In the genomic region with DNA sequence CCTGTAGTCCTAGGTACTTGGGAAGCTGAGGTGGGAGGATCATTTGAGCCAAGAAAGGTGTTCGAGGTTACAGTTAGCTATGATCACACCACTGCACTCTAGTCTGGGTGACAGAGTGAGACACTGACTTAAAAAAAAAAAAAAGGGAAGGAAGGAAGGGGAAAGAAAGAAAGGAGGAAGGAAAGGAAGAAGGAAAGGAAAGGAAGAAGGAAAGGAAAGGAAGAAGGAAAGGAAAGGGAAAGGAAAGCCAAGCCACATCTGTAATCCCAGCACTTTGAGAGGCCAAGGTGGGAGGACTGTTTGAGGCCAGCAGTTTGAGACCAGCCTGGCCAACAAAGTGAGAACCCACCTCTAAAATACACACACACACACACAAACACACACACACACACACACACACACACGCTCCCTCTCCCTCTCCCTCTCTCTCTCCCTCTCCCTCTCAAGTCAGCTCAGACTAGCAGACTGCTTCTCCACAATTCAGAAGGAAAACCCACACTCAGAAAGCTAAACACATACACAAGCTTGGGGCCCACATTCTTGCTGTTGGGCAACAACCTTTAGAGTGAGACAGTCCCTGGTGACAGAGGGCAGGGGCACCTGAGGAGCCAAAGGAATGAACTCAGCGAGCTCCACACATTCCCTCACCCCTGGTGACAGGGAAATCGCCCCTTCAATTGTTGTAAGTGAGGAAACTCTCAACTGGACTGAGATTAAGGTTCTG, we compare ENCODE assay signal across 20 cellular contexts. TPM values are rescaled to one million over a fixed set of nuclear protein-coding genes. Genes with fewer than 3 reads are reported as not detected.
DNase-seq lines count a peak whose midpoint lies in the region; ATAC-seq and TF ChIP-seq lines count a peak whose summit lies in the region.
"Had no signal": no experiment of that assay in that cellular context is flagged by ENCODE, and none has a peak within 500 bp of the region (broad histone marks: within the 10 kb centered on the region; RNA-seq: fewer than 3 reads in every experiment).

No MANE protein-coding gene starts in this region.

- H3F3A ChIP-seq in OCI-LY1 (ENCODE audit: insufficient read depth, low read length), result no peaks in the 10 kb centered on the region
- H3F3A ChIP-seq in SK-N-SH (replicated peaks; ENCODE audit: insufficient read depth), result no peaks in the 10 kb centered on the region

- TF ChIP-seq CTCF in OCI-LY1 (IDR thresholded peaks at IDR 0.05; ENCODE audit: low read length) (no peak), endothelial cell (IDR thresholded peaks at IDR 0.05; ENCODE audit: unreplicated experiment) (no peak), SK-N-SH (IDR thresholded peaks at IDR 0.05) (no peak)

- H3K27me3 ChIP-seq in OCI-LY1 (ENCODE audit: insufficient read depth, low read length), result no peaks in the 10 kb centered on the region
- no peaks in the 10 kb centered on the region for H3K27me3 ChIP-seq in SK-N-SH (ENCODE audit: insufficient read depth)
- H3K27me3 ChIP-seq: esophagus squamous epithelium, heart left ventricle, upper lobe of right lung had no signal

- H3K4me1 ChIP-seq in OCI-LY1 (ENCODE audit: insufficient read depth, low read length, severe bottlenecking) (peaks cover 28% of the 10 kb centered on the region), SK-N-SH (ENCODE audit: control insufficient read depth in 1 of 2, insufficient read depth in 2 of 2, low read depth in 1 of 2, low read length in 1 of 2) (peaks cover 0 to 7% of the 10 kb centered on the region in 2 experiments; a peak in 2 of 4 replicates)

- no peak for TF ChIP-seq RAD21 in SK-N-SH (IDR thresholded peaks at IDR 0.05; ENCODE audit: low read length)

- peak overlapping the region; percentile 54 for H3K27ac ChIP-seq in OCI-LY1 (ENCODE audit: low read depth, low read length, poor library complexity, severe bottlenecking)
- no peak overlapping the region for H3K27ac ChIP-seq in SK-N-SH (ENCODE audit: low read depth in 2 of 2, low read length in 1 of 2)
- H3K27ac ChIP-seq: esophagus squamous epithelium, heart left ventricle, upper lobe of right lung, VCaP had no signal

- H3K27ac Mint-ChIP-seq in activated T-cell treated with anti-CD3 and anti-CD28 coated beads, Interleukin-2, amount 50 U/mL, for 72 hours, result peak overlapping the region; percentile 88
- no peak overlapping the region for H3K27ac Mint-ChIP-seq in endothelial cell (ENCODE audit: unreplicated experiment)
- H3K27ac Mint-ChIP-seq in stimulated activated memory B cell treated with anti-CD40 and anti-IgM and Interleukin-4, amounts not matched to agents 10 μg/mL and 1 μg/mL and 100 μg/mL, for 72 hours, result peak overlapping the region; percentile 90
- H3K27ac Mint-ChIP-seq: dendritic cell treated with granulocyte-macrophage colony-stimulating factor and Interleukin-4, amounts not matched to agents 40 ng/mL and 50 ng/mL, for 4 days had no signal

- H3K9me3 ChIP-seq in OCI-LY1 (ENCODE audit: low read length), result peaks cover 16% of the 10 kb centered on the region; the same call in 1 of the 2 replicates
- no peaks in the 10 kb centered on the region for H3K9me3 ChIP-seq in SK-N-SH
- H3K9me3 ChIP-seq: esophagus squamous epithelium, heart left ventricle, upper lobe of right lung had no signal

- peak overlapping the region; percentile 31; the same call in 1 of the 2 replicates for H3K4me2 ChIP-seq in OCI-LY1 (ENCODE audit: low read length)
- no peak overlapping the region; the same call in 1 of the 2 replicates for H3K4me2 ChIP-seq in SK-N-SH

- H3K79me2 ChIP-seq in OCI-LY1 (ENCODE audit: insufficient read depth, low read length) (peaks cover 8% of the 10 kb centered on the region), SK-N-SH (ENCODE audit: insufficient read depth) (peaks cover 60% of the 10 kb centered on the region)

- CTCF ChIA-PET in SK-N-SH (lab: Yijun Ruan, JAX), result interaction anchor here (1.0 kb wide), 1 partner anchor 13 kb away, joined by 4 read pairs; no protein-coding TSS in a partner anchor

- no peaks in the 10 kb centered on the region; the same call in 1 of the 2 replicates for H3K36me3 ChIP-seq in OCI-LY1 (ENCODE audit: insufficient read depth, low read length)
- H3K36me3 ChIP-seq in SK-N-SH (replicated peaks in 1 of 2; ENCODE audit: control insufficient read depth in 1 of 2, insufficient read depth in 2 of 2, low read length in 1 of 2), result no peaks in the 10 kb centered on the region
- H3K36me3 ChIP-seq: esophagus squamous epithelium, heart left ventricle, upper lobe of right lung had no signal

- no peaks in the 10 kb centered on the region for H3K27me3 Mint-ChIP-seq in activated T-cell treated with anti-CD3 and anti-CD28 coated beads, Interleukin-2, amount 50 U/mL, for 72 hours (ENCODE audit: low read depth)
- H3K27me3 Mint-ChIP-seq in endothelial cell (ENCODE audit: unreplicated experiment), result peaks cover 6% of the 10 kb centered on the region
- no peaks in the 10 kb centered on the region for H3K27me3 Mint-ChIP-seq in stimulated activated memory B cell treated with anti-CD40 and anti-IgM and Interleukin-4, amounts not matched to agents 10 μg/mL and 1 μg/mL and 100 μg/mL, for 72 hours

- peak overlapping the region in 1 of 2 donors; percentile 41 for H3K4me3 Mint-ChIP-seq in activated T-cell treated with anti-CD3 and anti-CD28 coated beads, Interleukin-2, amount 50 U/mL, for 72 hours
- peak overlapping the region; percentile 77 for H3K4me3 Mint-ChIP-seq in endothelial cell (ENCODE audit: unreplicated experiment)
- peak overlapping the region; percentile 65 for H3K4me3 Mint-ChIP-seq in stimulated activated memory B cell treated with anti-CD40 and anti-IgM and Interleukin-4, amounts not matched to agents 10 μg/mL and 1 μg/mL and 100 μg/mL, for 72 hours
- H3K4me3 Mint-ChIP-seq: dendritic cell treated with granulocyte-macrophage colony-stimulating factor and Interleukin-4, amounts not matched to agents 40 ng/mL and 50 ng/mL, for 4 days had no signal

- WGBS in SK-N-SH (ENCODE audit: low lambda C conversion rate), result 80% methylated on average over 4 of the region's 4 CpGs

- no peaks in the 10 kb centered on the region for H3K9me3 Mint-ChIP-seq in activated T-cell treated with anti-CD3 and anti-CD28 coated beads, Interleukin-2, amount 50 U/mL, for 72 hours
- H3K9me3 Mint-ChIP-seq in endothelial cell (ENCODE audit: unreplicated experiment), result no peaks in the 10 kb centered on the region
- H3K9me3 Mint-ChIP-seq in stimulated activated memory B cell treated with anti-CD40 and anti-IgM and Interleukin-4, amounts not matched to agents 10 μg/mL and 1 μg/mL and 100 μg/mL, for 72 hours, result no peaks in the 10 kb centered on the region
- H3K9me3 Mint-ChIP-seq: H9 had no signal

- POLR2A ChIA-PET in SK-N-SH (lab: Yijun Ruan, JAX), result interaction anchor here (0.6 kb wide), 1 partner anchor 598 kb away, joined by 5 read pairs; no protein-coding TSS in a partner anchor

- no peak for TF ChIP-seq EP300 in SK-N-SH (IDR thresholded peaks at IDR 0.05; ENCODE audit: borderline replicate concordance in 1 of 2, low read depth in 1 of 2, low read length in 1 of 2)

- no peak overlapping the region for H3K9ac ChIP-seq in OCI-LY1 (ENCODE audit: low read length)
- no peak overlapping the region for H3K9ac ChIP-seq in SK-N-SH

- no peaks in the 10 kb centered on the region for H4K20me1 ChIP-seq in OCI-LY1 (ENCODE audit: insufficient read depth, low read length)
- no peaks in the 10 kb centered on the region for H4K20me1 ChIP-seq in SK-N-SH (ENCODE audit: insufficient read depth)

- H3K9me2 ChIP-seq in OCI-LY1 (ENCODE audit: low read depth, low read length), result no peaks in the 10 kb centered on the region
- no peaks in the 10 kb centered on the region for H3K9me2 ChIP-seq in SK-N-SH

- H3K4me1 Mint-ChIP-seq in activated T-cell treated with anti-CD3 and anti-CD28 coated beads, Interleukin-2, amount 50 U/mL, for 72 hours (ENCODE audit: low read depth), result peaks cover 51% of the 10 kb centered on the region
- peaks cover 14% of the 10 kb centered on the region for H3K4me1 Mint-ChIP-seq in endothelial cell (ENCODE audit: unreplicated experiment)
- peaks cover 53% of the 10 kb centered on the region for H3K4me1 Mint-ChIP-seq in stimulated activated memory B cell treated with anti-CD40 and anti-IgM and Interleukin-4, amounts not matched to agents 10 μg/mL and 1 μg/mL and 100 μg/mL, for 72 hours

- H3K36me3 Mint-ChIP-seq in activated T-cell treated with anti-CD3 and anti-CD28 coated beads, Interleukin-2, amount 50 U/mL, for 72 hours (ENCODE audit: insufficient read depth in 2 of 2), result peaks cover 0 to 2% of the 10 kb centered on the region in 2 donors
- peaks cover 3% of the 10 kb centered on the region for H3K36me3 Mint-ChIP-seq in endothelial cell (ENCODE audit: low read depth, unreplicated experiment)
- no peaks in the 10 kb centered on the region for H3K36me3 Mint-ChIP-seq in stimulated activated memory B cell treated with anti-CD40 and anti-IgM and Interleukin-4, amounts not matched to agents 10 μg/mL and 1 μg/mL and 100 μg/mL, for 72 hours

- ATAC-seq in activated T-cell treated with anti-CD3 and anti-CD28 coated beads, Interleukin-2, amount 50 U/mL, for 72 hours (replicated peaks in 1 of 2), result no peak
- no peak for ATAC-seq in stimulated activated memory B cell treated with anti-CD40 and anti-IgM and Interleukin-4, amounts not matched to agents 10 μg/mL and 1 μg/mL and 100 μg/mL, for 72 hours
- ATAC-seq: heart left ventricle, left colon, upper lobe of right lung had no signal

- H3K4me3 ChIP-seq in OCI-LY1 (ENCODE audit: low read depth, low read length, poor library complexity, severe bottlenecking) (no peak overlapping the region), SK-N-SH (ENCODE audit: low read depth in 2 of 2, low read length in 1 of 2) (no peak overlapping the region)
- H3K4me3 ChIP-seq: esophagus squamous epithelium, heart left ventricle, upper lobe of right lung had no signal

- H2AFZ ChIP-seq in OCI-LY1 (ENCODE audit: low read length) (no peak overlapping the region), SK-N-SH (ENCODE audit: low read depth) (no peak overlapping the region)

- DNase-seq in activated T-cell treated with anti-CD3 and anti-CD28 coated beads, Interleukin-2, amount 50 U/mL, for 72 hours, result no peak
- no peak for DNase-seq in activated T-cell treated with anti-CD3 and anti-CD28 coated beads, Interleukin-2, amount 50 U/mL, for 48 hours
- DNase-seq in endothelial cell (ENCODE audit: low spot score), result no peak
- no peak for DNase-seq in DMS153 (lab: John Stamatoyannopoulos, UW)
- DNase-seq in MV-4-11 (lab: John Stamatoyannopoulos, UW), result no peak
- no peak for DNase-seq in SK-N-SH
- DNase-seq: activated CD8-positive, alpha-beta memory T cell treated with anti-CD3 and anti-CD28 coated beads, Interleukin-2, amount 50 U/mL, for 48 hours; DMS 273 treated with DMSO at 0.1 percent for 48 hours; esophagus squamous epithelium; H9; heart left ventricle; left colon; NCI-H1694 treated with DMSO at 0.1 percent for 48 hours; NCI-H524 treated with DMSO at 0.1 percent for 48 hours; retina; upper lobe of right lung had no signal

RNA-seq across cellular contexts. Expression of gene ZNF709, which starts 2.7 kb away (rescaled TPM):
- total RNA-seq in activated T-cell treated with anti-CD3 and anti-CD28 coated beads, Interleukin-2, amount 50 U/mL, for 72 hours, result 1 to 10 TPM; 3.6 to 4.8 TPM
- 6.6 TPM for total RNA-seq in endothelial cell (ENCODE audit: unreplicated experiment)
- polyA plus RNA-seq in SK-N-SH (2012; rRNA removed), result 0.64 and 0.99 TPM in 2 replicates
- 0.76 and 0.97 TPM in 2 replicates for polyA plus RNA-seq in SK-N-SH (2012; cell fraction: cytosol; rRNA removed)
- 1.3 and 2.1 TPM in 2 replicates for polyA plus RNA-seq in SK-N-SH (2012; cell fraction: nucleus; rRNA removed)

RNA-seq across cellular contexts. Expression of gene ZNF443, which starts 41.1 kb away (rescaled TPM):
- 1 to 10 TPM; 4.3 to 4.8 TPM for total RNA-seq in activated T-cell treated with anti-CD3 and anti-CD28 coated beads, Interleukin-2, amount 50 U/mL, for 72 hours
- 7.3 TPM for total RNA-seq in endothelial cell (ENCODE audit: unreplicated experiment)
- 0.92 and 1.5 TPM in 2 replicates for polyA plus RNA-seq in SK-N-SH (2012; rRNA removed)
- 1.4 and 1.5 TPM in 2 replicates for polyA plus RNA-seq in SK-N-SH (2012; cell fraction: cytosol; rRNA removed)
- polyA plus RNA-seq in SK-N-SH (2012; cell fraction: nucleus; rRNA removed), result 1.7 and 3.7 TPM in 2 replicates
